ENCODE assay signal across 25 cellular contexts in the genomic region with DNA sequence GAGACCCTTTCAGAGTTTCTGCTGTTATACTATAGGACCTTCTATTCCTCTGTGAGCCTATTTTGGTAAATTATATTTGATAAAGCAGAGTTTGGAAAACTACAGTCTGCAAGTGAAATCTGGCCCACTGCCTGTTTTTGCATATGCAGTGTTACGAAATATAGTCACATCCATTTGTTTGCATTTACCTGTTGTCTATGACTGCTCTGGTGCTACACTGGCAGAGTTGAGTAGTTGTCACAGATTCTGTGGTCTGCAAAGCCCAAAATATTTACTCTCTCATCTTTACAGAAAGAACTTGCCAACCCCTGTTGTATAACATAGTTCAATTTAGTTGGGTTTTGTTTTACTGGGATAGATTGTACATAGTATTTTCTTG. TPM values are rescaled to one million over a fixed set of nuclear protein-coding genes. Genes with fewer than 3 reads are reported as not detected.
DNase-seq lines count a peak whose midpoint lies in the region; ATAC-seq and TF ChIP-seq lines count a peak whose summit lies in the region.
"Had no signal": no experiment of that assay in that cellular context is flagged by ENCODE, and none has a peak within 500 bp of the region (broad histone marks: within the 10 kb centered on the region; RNA-seq: fewer than 3 reads in every experiment).

No MANE protein-coding gene starts in this region.

- peaks cover 18% of the 10 kb centered on the region for H3K36me3 Mint-ChIP-seq in activated naive CD4-positive, alpha-beta T cell treated with anti-CD3 and anti-CD28 coated beads, Interleukin-2, amount 50 U/mL, for 24 hours
- peaks cover 23% of the 10 kb centered on the region for H3K36me3 Mint-ChIP-seq in activated naive CD4-positive, alpha-beta T cell treated with anti-CD3 and anti-CD28 coated beads, Interleukin-2, amount 10 ng/mL, durations not matched to agents 7 days and 5 days
- H3K36me3 Mint-ChIP-seq in T-helper 17 cell (ENCODE audit: low read depth) (peaks cover 7% of the 10 kb centered on the region), osteocyte (ENCODE audit: unreplicated experiment) (peaks cover 39% of the 10 kb centered on the region), type B pancreatic cell (peaks cover 33% of the 10 kb centered on the region)

- no peak for ATAC-seq in T-helper 17 cell
- ATAC-seq: right cardiac atrium had no signal

- H3K9me3 ChIP-seq in T-helper 17 cell (ENCODE audit: control insufficient read depth, low read length, poor library complexity, severe bottlenecking): no peaks in the 10 kb centered on the region
- H3K9me3 ChIP-seq: Caco-2, pancreas, SK-N-SH had no signal

- peak overlapping the region; percentile 72 for H3K27ac Mint-ChIP-seq in activated naive CD4-positive, alpha-beta T cell treated with anti-CD3 and anti-CD28 coated beads, Interleukin-2, amount 50 U/mL, for 24 hours
- H3K27ac Mint-ChIP-seq in activated naive CD4-positive, alpha-beta T cell treated with anti-CD3 and anti-CD28 coated beads, Interleukin-2, amount 10 ng/mL, durations not matched to agents 7 days and 5 days: no peak overlapping the region
- H3K27ac Mint-ChIP-seq in T-helper 17 cell (peak overlapping the region; percentile 84), osteocyte (ENCODE audit: unreplicated experiment) (peak overlapping the region; percentile 41), type B pancreatic cell (no peak overlapping the region)
- H3K27ac Mint-ChIP-seq: activated B cell treated with CpG ODN at 0.5 μM for 24 hours; activated CD4-positive, alpha-beta memory T cell treated with anti-CD3 and anti-CD28 coated beads for 36 hours; nephron had no signal

- DNase-seq in activated naive CD4-positive, alpha-beta T cell treated with anti-CD3 and anti-CD28 coated beads, Interleukin-2, amount 10 ng/mL, durations not matched to agents 7 days and 5 days: no peak
- no peak for DNase-seq in T-helper 17 cell
- DNase-seq in fibroblast of peridontal ligament (ENCODE audit: extremely low read depth): peak; percentile 30
- no peak for DNase-seq in osteocyte (ENCODE audit: extremely low spot score, unreplicated experiment)
- DNase-seq in activated CD8-positive, alpha-beta memory T cell treated with anti-CD3 and anti-CD28 coated beads for 24 hours: no peak
- DNase-seq in stimulated activated CD4-positive, alpha-beta T cell treated with anti-CD3 and anti-CD28 coated beads, Interleukin-4, amount 100 ng/mL, for 24 hours: no peak
- DNase-seq in type B pancreatic cell (ENCODE audit: extremely low spot score, unreplicated experiment): no peak
- DNase-seq: activated B cell treated with CpG ODN at 0.5 μM for 24 hours; activated naive CD4-positive, alpha-beta T cell treated with Interleukin-2 at 50 U/mL for 16 hours; activated T-cell treated with anti-CD3 and anti-CD28 coated beads for 4 hours; anterior cingulate cortex; Caco-2; left ventricle myocardium superior; NCI-H1105; NCI-H1930; NCI-H748 treated with DMSO at 0.1 percent for 48 hours; pancreas; right cardiac atrium; SK-N-SH; stimulated activated CD4-positive, alpha-beta T cell treated with anti-CD3 and anti-CD28 coated beads, Interleukin-12 subunit alpha, Interleukin-12 subunit beta, amount 100 ng/mL, for 4 hours; stimulated activated CD4-positive, alpha-beta T cell treated with anti-CD3 and anti-CD28 coated beads, Interleukin-4, amount 100 ng/mL, for 4 hours; stimulated activated naive CD4-positive, alpha-beta T cell had no signal

- TF ChIP-seq CTCF in osteocyte (IDR thresholded peaks at IDR 0.05): no peak
- no peak for TF ChIP-seq CTCF in type B pancreatic cell (conservative IDR thresholded peaks at IDR 0.05)

- H3K9me3 Mint-ChIP-seq in activated naive CD4-positive, alpha-beta T cell treated with anti-CD3 and anti-CD28 coated beads, Interleukin-2, amount 50 U/mL, for 24 hours: no peaks in the 10 kb centered on the region
- H3K9me3 Mint-ChIP-seq in activated naive CD4-positive, alpha-beta T cell treated with anti-CD3 and anti-CD28 coated beads, Interleukin-2, amount 10 ng/mL, durations not matched to agents 7 days and 5 days: no peaks in the 10 kb centered on the region
- H3K9me3 Mint-ChIP-seq in osteocyte (ENCODE audit: unreplicated experiment) (peaks cover 5% of the 10 kb centered on the region), type B pancreatic cell (no peaks in the 10 kb centered on the region)
- H3K9me3 Mint-ChIP-seq: activated B cell treated with CpG ODN at 0.5 μM for 24 hours; activated CD4-positive, alpha-beta memory T cell treated with anti-CD3 and anti-CD28 coated beads for 36 hours; nephron had no signal

- no peaks in the 10 kb centered on the region for H3K27me3 Mint-ChIP-seq in activated naive CD4-positive, alpha-beta T cell treated with anti-CD3 and anti-CD28 coated beads, Interleukin-2, amount 50 U/mL, for 24 hours
- H3K27me3 Mint-ChIP-seq in activated naive CD4-positive, alpha-beta T cell treated with anti-CD3 and anti-CD28 coated beads, Interleukin-2, amount 10 ng/mL, durations not matched to agents 7 days and 5 days: no peaks in the 10 kb centered on the region
- H3K27me3 Mint-ChIP-seq in T-helper 17 cell (no peaks in the 10 kb centered on the region), osteocyte (ENCODE audit: unreplicated experiment) (no peaks in the 10 kb centered on the region), type B pancreatic cell (no peaks in the 10 kb centered on the region)
- H3K27me3 Mint-ChIP-seq: activated B cell treated with CpG ODN at 0.5 μM for 24 hours; activated CD4-positive, alpha-beta memory T cell treated with anti-CD3 and anti-CD28 coated beads for 36 hours had no signal

- CTCF ChIA-PET in activated naive CD4-positive, alpha-beta T cell treated with anti-CD3 and anti-CD28 coated beads, Interleukin-2, amount 10 ng/mL, durations not matched to agents 7 days and 5 days (lab: Charles Lee): no interaction called here

- H3K4me1 Mint-ChIP-seq in activated naive CD4-positive, alpha-beta T cell treated with anti-CD3 and anti-CD28 coated beads, Interleukin-2, amount 50 U/mL, for 24 hours: peaks cover 74% of the 10 kb centered on the region
- H3K4me1 Mint-ChIP-seq in activated naive CD4-positive, alpha-beta T cell treated with anti-CD3 and anti-CD28 coated beads, Interleukin-2, amount 10 ng/mL, durations not matched to agents 7 days and 5 days: peaks cover 3% of the 10 kb centered on the region
- H3K4me1 Mint-ChIP-seq in T-helper 17 cell: peaks cover 36% of the 10 kb centered on the region
- peaks cover 24% of the 10 kb centered on the region for H3K4me1 Mint-ChIP-seq in osteocyte (ENCODE audit: unreplicated experiment)
- peaks cover 6% of the 10 kb centered on the region for H3K4me1 Mint-ChIP-seq in type B pancreatic cell (ENCODE audit: unreplicated experiment)
- H3K4me1 Mint-ChIP-seq: nephron had no signal

- H3K4me3 Mint-ChIP-seq in activated naive CD4-positive, alpha-beta T cell treated with anti-CD3 and anti-CD28 coated beads, Interleukin-2, amount 50 U/mL, for 24 hours: no peak overlapping the region
- H3K4me3 Mint-ChIP-seq in activated naive CD4-positive, alpha-beta T cell treated with anti-CD3 and anti-CD28 coated beads, Interleukin-2, amount 10 ng/mL, durations not matched to agents 7 days and 5 days: no peak overlapping the region
- H3K4me3 Mint-ChIP-seq in T-helper 17 cell: no peak overlapping the region
- H3K4me3 Mint-ChIP-seq in osteocyte (ENCODE audit: unreplicated experiment): no peak overlapping the region
- H3K4me3 Mint-ChIP-seq in type B pancreatic cell: no peak overlapping the region
- H3K4me3 Mint-ChIP-seq: activated B cell treated with CpG ODN at 0.5 μM for 24 hours; activated CD4-positive, alpha-beta memory T cell treated with anti-CD3 and anti-CD28 coated beads for 36 hours; nephron had no signal

RNA-seq across cellular contexts. Expression of a gene that starts 42.3 kb away (rescaled TPM):
- total RNA-seq in T-helper 17 cell (10 to 100 TPM; 71.5 to 72.1 TPM), osteocyte (64.5 and 68.0 TPM in 2 replicates), type B pancreatic cell (ENCODE audit: low replicate concordance) (40.0 and 65.9 TPM in 2 replicates)

Comparison
In these comparisons a context has a peak if more than half of its experiments do, and no peak if none do; other contexts are left out.
1. H3K27ac Mint-ChIP-seq: peak in activated naive CD4-positive, alpha-beta T cell treated with anti-CD3 and anti-CD28 coated beads, Interleukin-2, amount 50 U/mL, for 24 hours (single experiment), T-helper 17 cell (single experiment) and osteocyte (single experiment); none in activated naive CD4-positive, alpha-beta T cell treated with anti-CD3 and anti-CD28 coated beads, Interleukin-2, amount 10 ng/mL, durations not matched to agents 7 days and 5 days (single experiment) and type B pancreatic cell (single experiment).